ENCODE assay signal across 9 cellular contexts in genomic region chr12:52029686-52030085, GRCh38. TPM values are rescaled to one million over a fixed set of nuclear protein-coding genes. Genes with fewer than 3 reads are reported as not detected.
DNase-seq lines count a peak whose midpoint lies in the region; ATAC-seq, FAIRE-seq and TF ChIP-seq lines count a peak whose summit lies in the region.
"Had no signal": no experiment of that assay in that cellular context is flagged by ENCODE, and none has a peak within 500 bp of the region (broad histone marks: within the 10 kb centered on the region; RNA-seq: fewer than 3 reads in every experiment).

No MANE protein-coding gene starts in this region.

- no peaks in the 10 kb centered on the region for H3K79me1 ChIP-seq in H1 (ENCODE audit: low read depth, low read length)

- no peak overlapping the region for H3K27ac Mint-ChIP-seq in HFFc6
- H3K27ac Mint-ChIP-seq in stimulated activated effector memory CD8-positive, alpha-beta T cell treated with anti-CD3 and anti-CD28 coated beads, Interleukin-12 subunit alpha, Interleukin-12 subunit beta, amount 100 ng/mL, for 72 hours, result no peak overlapping the region

- peak overlapping the region in 1 of 4 experiments; percentile 13; a peak in 1 of 7 replicates for H3K9ac ChIP-seq in H1 (replicated peaks in 1 of 4; ENCODE audit: extremely low read depth in 1 of 4, low read depth in 3 of 4, low read length in 3 of 4)

- H3K9me3 Mint-ChIP-seq in HFFc6, result no peaks in the 10 kb centered on the region
- H3K9me3 Mint-ChIP-seq in stimulated activated effector memory CD8-positive, alpha-beta T cell treated with anti-CD3 and anti-CD28 coated beads, Interleukin-12 subunit alpha, Interleukin-12 subunit beta, amount 100 ng/mL, for 72 hours, result no peaks in the 10 kb centered on the region

- no peak overlapping the region for H3K4me3 Mint-ChIP-seq in HFFc6
- no peak overlapping the region for H3K4me3 Mint-ChIP-seq in stimulated activated effector memory CD8-positive, alpha-beta T cell treated with anti-CD3 and anti-CD28 coated beads, Interleukin-12 subunit alpha, Interleukin-12 subunit beta, amount 100 ng/mL, for 72 hours

- peaks cover 4% of the 10 kb centered on the region for H3K27me3 Mint-ChIP-seq in HFFc6 (ENCODE audit: insufficient read depth)

- H2BK15ac ChIP-seq in H1 (ENCODE audit: low read length), result no peak overlapping the region; the same call in 1 of the 2 replicates

- H3K23me2 ChIP-seq in H1 (ENCODE audit: low read depth, low read length), result no peaks in the 10 kb centered on the region

- no peaks in the 10 kb centered on the region for H4K20me1 ChIP-seq in H1 (replicated peaks in 1 of 2; ENCODE audit: control insufficient read depth in 1 of 2, insufficient read depth in 2 of 2, low read length in 2 of 2)

- CTCF ChIA-PET in H1 (lab: Charles Lee; ENCODE audit: partially characterized antibody), result interaction anchor here (1.1 to 22.7 kb wide), 7 partner anchors 10 to 92 kb away, joined by 3 to 1249 read pairs (median 294); partner anchors contain the start of genes ATG101, NR4A1, SMIM41 and TAMALIN

- peak overlapping the region; percentile 5 to 49; a peak in 2 of 4 replicates for H3K4me2 ChIP-seq in H1 (ENCODE audit: insufficient read depth in 1 of 2, low read depth in 2 of 2, low read length in 2 of 2)

- H2BK12ac ChIP-seq in H1 (ENCODE audit: low read depth, low read length), result peak overlapping the region; percentile 35; the same call in 1 of the 2 replicates

- TF ChIP-seq CTCF in HFFc6 (IDR thresholded peaks at IDR 0.05), result no peak
- TF ChIP-seq CTCF in H1 (IDR thresholded peaks at IDR 0.05; ENCODE audit: control extremely low read depth in 1 of 3, insufficient read depth in 1 of 3, low read depth in 1 of 3, low read length in 3 of 3), result no peak
- no peak for TF ChIP-seq CTCF in retinal pigment epithelial cell (conservative IDR thresholded peaks at IDR 0.05; ENCODE audit: low read depth, low read length)

- no peak overlapping the region for H4K91ac ChIP-seq in H1 (replicated peaks; ENCODE audit: insufficient read length, low read length)

- 10% methylated on average over 4 of the region's 4 CpGs; no CpG with 5 or more reads in 1 of the 2 experiments for WGBS in H1 (ENCODE audit: extremely low coverage in 1 of 2, insufficient coverage in 1 of 2, insufficient read length in 1 of 2, insufficient replicate concordance in 2 of 2, low coverage in 1 of 2, low lambda C conversion rate in 2 of 2, missing lambda C conversion rate in 1 of 2), 2 experiments

- peaks cover 0 to 14% (median 8%) of the 10 kb centered on the region in 4 experiments; a peak in 4 of 7 replicates for H3K27me3 ChIP-seq in H1 (replicated peaks in 1 of 4; ENCODE audit: control insufficient read depth in 3 of 4, extremely low read depth in 1 of 4, insufficient read depth in 3 of 4, low read length in 3 of 4)

- peak; percentile 64 for DNase-seq in HFFc6
- DNase-seq in NCI-H510A treated with DMSO at 0.1 percent for 48 hours (lab: John Stamatoyannopoulos, UW), result peak; percentile 91
- DNase-seq in H1 (ENCODE audit: low read depth in 1 of 2, low spot score in 2 of 2), result peak in 1 of 2 experiments; percentile 71
- peak; percentile 63 for DNase-seq in retinal pigment epithelial cell (ENCODE audit: low read depth)
- DNase-seq in stimulated activated effector memory CD8-positive, alpha-beta T cell treated with anti-CD3 and anti-CD28 coated beads, Interleukin-12 subunit alpha, Interleukin-12 subunit beta, amount 100 ng/mL, for 72 hours (ENCODE audit: low spot score in 2 of 2), result no peak
- DNase-seq in SKM-1 (lab: John Stamatoyannopoulos, UW; ENCODE audit: unreplicated experiment), result no peak
- DNase-seq: small intestine had no signal

- H4K5ac ChIP-seq in H1 (ENCODE audit: insufficient read length, low read depth, low read length), result no peak overlapping the region

- H3K36me3 ChIP-seq in H1 (ENCODE audit: control insufficient read depth in 2 of 4, insufficient read depth in 4 of 4, low read length in 3 of 4), result no peaks in the 10 kb centered on the region

- POLR2A ChIA-PET in H1 (lab: Charles Lee; ENCODE audit: partially characterized antibody), result interaction anchor here (0.7 to 13.1 kb wide), 18 partner anchors 9 to 791 kb away, joined by 3 to 82 read pairs (median 4); partner anchors contain the start of genes ATG101, DAZAP2, NR4A1 and SMIM41

- H3K4me1 ChIP-seq in H1 (replicated peaks in 1 of 4; ENCODE audit: control insufficient read depth in 3 of 4, insufficient read depth in 4 of 4, low read length in 3 of 4), result peaks cover 6 to 17% (median 11%) of the 10 kb centered on the region in 4 experiments

- no peak overlapping the region for H3K4ac ChIP-seq in H1 (replicated peaks; ENCODE audit: insufficient read length, low read depth, low read length)

- no peak overlapping the region; the same call in 1 of the 2 replicates for H3K18ac ChIP-seq in H1 (ENCODE audit: extremely low read depth, low read length)

- H3K9me3 ChIP-seq in H1 (ENCODE audit: insufficient read depth in 2 of 2, low read depth in 1 of 2, low read length in 1 of 2), result no peaks in the 10 kb centered on the region

- no peak overlapping the region for H3K4me3 ChIP-seq in H1 (ENCODE audit: extremely low read depth in 1 of 4, insufficient read depth in 2 of 4, low read depth in 3 of 4, low read length in 4 of 4)
- H3K4me3 ChIP-seq in retinal pigment epithelial cell (ENCODE audit: low read length), result no peak overlapping the region

- no peak overlapping the region; the same call in 1 of the 2 replicates for H2AK5ac ChIP-seq in H1 (ENCODE audit: low read depth, low read length)

- no peaks in the 10 kb centered on the region for H3K36me3 Mint-ChIP-seq in HFFc6 (ENCODE audit: low read depth)
- peaks cover 21% of the 10 kb centered on the region for H3K36me3 Mint-ChIP-seq in stimulated activated effector memory CD8-positive, alpha-beta T cell treated with anti-CD3 and anti-CD28 coated beads, Interleukin-12 subunit alpha, Interleukin-12 subunit beta, amount 100 ng/mL, for 72 hours

- peak in 1 of 2 experiments; percentile 6; a peak in 1 of 3 replicates for TF ChIP-seq EP300 in H1 (IDR thresholded peaks at IDR 0.05; ENCODE audit: borderline replicate concordance in 1 of 2, low read depth in 2 of 2, low read length in 2 of 2)

- no peak overlapping the region; the same call in 1 of the 2 replicates for H3K27ac ChIP-seq in H1 (ENCODE audit: low read depth, low read length)

- H3K14ac ChIP-seq in H1 (ENCODE audit: insufficient read length), result no peak overlapping the region

- H3K56ac ChIP-seq in H1 (replicated peaks; ENCODE audit: insufficient read length, low read depth, low read length), result no peak overlapping the region

- H2BK5ac ChIP-seq in H1 (ENCODE audit: low read depth, low read length), result no peak overlapping the region; the same call in 1 of the 2 replicates

- FAIRE-seq in H1 (lab: Jason Lieb, UNC), result peak; percentile 72
- FAIRE-seq: small intestine had no signal

- H3K4me1 Mint-ChIP-seq in HFFc6 (ENCODE audit: low read depth), result peaks cover 33% of the 10 kb centered on the region
- H3K4me1 Mint-ChIP-seq in stimulated activated effector memory CD8-positive, alpha-beta T cell treated with anti-CD3 and anti-CD28 coated beads, Interleukin-12 subunit alpha, Interleukin-12 subunit beta, amount 100 ng/mL, for 72 hours, result peaks cover 40% of the 10 kb centered on the region

- no peak overlapping the region for H2AFZ ChIP-seq in H1 (ENCODE audit: low read length)

- no peak for TF ChIP-seq POLR2A in H1 (IDR thresholded peaks at IDR 0.05; ENCODE audit: control extremely low read depth in 1 of 2, low read depth in 2 of 2, low read length in 2 of 2)

- no peak overlapping the region for H4K8ac ChIP-seq in H1 (ENCODE audit: extremely low read depth, insufficient read depth, low read length)

- H3K23ac ChIP-seq in H1 (ENCODE audit: insufficient read length), result no peak overlapping the region

- H2BK20ac ChIP-seq in H1 (ENCODE audit: low read length), result 0 out of 2 replicates have a peak overlapping the region, but pooled peaks have one; percentile 18

- ATAC-seq in stimulated activated effector memory CD8-positive, alpha-beta T cell treated with anti-CD3 and anti-CD28 coated beads, Interleukin-12 subunit alpha, Interleukin-12 subunit beta, amount 100 ng/mL, for 72 hours, result no peak
- ATAC-seq in HG02763 (IDR thresholded peaks at IDR 0.05; ENCODE audit: unreplicated experiment) (no peak), HG02981 (IDR thresholded peaks at IDR 0.05; ENCODE audit: unreplicated experiment) (no peak)

- H3K79me2 ChIP-seq in H1 (ENCODE audit: control insufficient read depth in 1 of 2, insufficient read depth in 2 of 2, low read length in 2 of 2), result no peaks in the 10 kb centered on the region

- H2BK120ac ChIP-seq in H1 (replicated peaks; ENCODE audit: low read depth, low read length), result no peak overlapping the region

- TF ChIP-seq RAD21 in H1 (IDR thresholded peaks at IDR 0.05 in 1 of 2, conservative IDR thresholded peaks at IDR 0.05 in 1 of 2; ENCODE audit: low read depth in 2 of 2, low read length in 2 of 2), result no peak

RNA-seq across cellular contexts. Expression of gene NR4A1, which starts 21.6 kb away (rescaled TPM):
- total RNA-seq in HFFc6 (2021; fragmentation: NEBNext Ultra II Directional; extraction: Animal tissue kit (Norgen Biotek cat#: 25700)), result 10 to 100 TPM; 10.3 to 46.6 (median 43.6) TPM
- 18.7 and 19.3 TPM in 2 replicates for total RNA-seq in H1 (2021; fragmentation: NEBNext Ultra II Directional; extraction: Animal tissue kit (Norgen Biotek cat#: 25700))
- 23.3 and 36.0 TPM in 2 replicates for polyA plus RNA-seq in H1 (2011; rRNA removed)
- 17.3 TPM for polyA plus RNA-seq in H1 (2011; cell fraction: cytosol; rRNA removed)
- 42.1 TPM for polyA plus RNA-seq in H1 (2011; cell fraction: nucleus; rRNA removed)
- polyA plus RNA-seq in H1 (2012, experiment 1 of 2), result 13.7 to 17.2 TPM (median 14.8 TPM) in 4 replicates
- 12.5 TPM for polyA plus RNA-seq in H1 (2012, experiment 2 of 2)
- 19.7 TPM for polyA plus RNA-seq in H1 (2013, experiment 1 of 2)
- 19.0 TPM for polyA plus RNA-seq in H1 (2013, experiment 2 of 2)
- polyA minus RNA-seq in H1 (2011; rRNA and poly(A)+ RNA removed), result 5.1 and 8.0 TPM in 2 replicates
- 14.5 TPM for polyA minus RNA-seq in H1 (2011; cell fraction: cytosol; rRNA and poly(A)+ RNA removed)
- polyA minus RNA-seq in H1 (2011; cell fraction: nucleus; rRNA and poly(A)+ RNA removed), result 11.1 TPM

RNA-seq across cellular contexts. Expression of gene TAMALIN, which starts 22.9 kb away (rescaled TPM):
- under 1 TPM; 0.24 to 1.00 (median 0.69) TPM for total RNA-seq in HFFc6 (2021; fragmentation: NEBNext Ultra II Directional; extraction: Animal tissue kit (Norgen Biotek cat#: 25700))
- 4.1 and 4.9 TPM in 2 replicates for total RNA-seq in H1 (2021; fragmentation: NEBNext Ultra II Directional; extraction: Animal tissue kit (Norgen Biotek cat#: 25700))
- polyA plus RNA-seq in H1 (2011; rRNA removed), result 2.6 and 3.2 TPM in 2 replicates
- 3.5 TPM for polyA plus RNA-seq in H1 (2011; cell fraction: cytosol; rRNA removed)
- polyA plus RNA-seq in H1 (2011; cell fraction: nucleus; rRNA removed), result 4.6 TPM
- polyA plus RNA-seq in H1 (2012, experiment 1 of 2), result 3.1 to 5.3 TPM (median 5.1 TPM) in 4 replicates
- polyA plus RNA-seq in H1 (2012, experiment 2 of 2), result 7.8 TPM
- polyA plus RNA-seq in H1 (2013, experiment 1 of 2), result 2.1 TPM
- polyA plus RNA-seq in H1 (2013, experiment 2 of 2), result 2.2 TPM
- polyA minus RNA-seq in H1 (2011; rRNA and poly(A)+ RNA removed), result 2.1 and 5.8 TPM in 2 replicates
- polyA minus RNA-seq in H1 (2011; cell fraction: cytosol; rRNA and poly(A)+ RNA removed), result 4.4 TPM
- polyA minus RNA-seq in H1 (2011; cell fraction: nucleus; rRNA and poly(A)+ RNA removed), result 6.3 TPM

RNA-seq across cellular contexts. Expression of gene ATG101, which starts 40.1 kb away (rescaled TPM):
- 10 to 100 TPM; 62.1 to 73.6 (median 66.6) TPM for total RNA-seq in HFFc6 (2021; fragmentation: NEBNext Ultra II Directional; extraction: Animal tissue kit (Norgen Biotek cat#: 25700))
- 48.9 and 49.8 TPM in 2 replicates for total RNA-seq in H1 (2021; fragmentation: NEBNext Ultra II Directional; extraction: Animal tissue kit (Norgen Biotek cat#: 25700))
- polyA plus RNA-seq in H1 (2011; rRNA removed), result 55.9 and 64.9 TPM in 2 replicates
- 105 TPM for polyA plus RNA-seq in H1 (2011; cell fraction: cytosol; rRNA removed)
- 55.5 TPM for polyA plus RNA-seq in H1 (2011; cell fraction: nucleus; rRNA removed)
- 46.4 to 65.2 TPM (median 63.9 TPM) in 4 replicates for polyA plus RNA-seq in H1 (2012, experiment 1 of 2)
- 60.3 TPM for polyA plus RNA-seq in H1 (2012, experiment 2 of 2)
- polyA plus RNA-seq in H1 (2013, experiment 1 of 2), result 25.2 TPM
- polyA plus RNA-seq in H1 (2013, experiment 2 of 2), result 27.1 TPM
- 44.4 and 61.4 TPM in 2 replicates for polyA minus RNA-seq in H1 (2011; rRNA and poly(A)+ RNA removed)
- polyA minus RNA-seq in H1 (2011; cell fraction: cytosol; rRNA and poly(A)+ RNA removed), result 20.8 TPM
- polyA minus RNA-seq in H1 (2011; cell fraction: nucleus; rRNA and poly(A)+ RNA removed), result 15.7 TPM

RNA-seq across cellular contexts. Expression of gene SMIM41, which starts 49.8 kb away (rescaled TPM):
- not detected for total RNA-seq in HFFc6 (2021; fragmentation: NEBNext Ultra II Directional; extraction: Animal tissue kit (Norgen Biotek cat#: 25700))
- 0.28 and 0.31 TPM in 2 replicates for total RNA-seq in H1 (2021; fragmentation: NEBNext Ultra II Directional; extraction: Animal tissue kit (Norgen Biotek cat#: 25700))
- 0.91 and 0.98 TPM in 2 replicates for polyA plus RNA-seq in H1 (2011; rRNA removed)
- polyA plus RNA-seq in H1 (2011; cell fraction: cytosol; rRNA removed), result 0.66 TPM
- 0.74 TPM for polyA plus RNA-seq in H1 (2011; cell fraction: nucleus; rRNA removed)
- polyA plus RNA-seq in H1 (2012, experiment 1 of 2), result 0.20 to 0.56 TPM (median 0.46 TPM) in 3 of 4 replicates, not detected in the other
- polyA plus RNA-seq in H1 (2012, experiment 2 of 2), result 0.42 TPM
- polyA plus RNA-seq in H1 (2013, experiment 1 of 2), result 0.08 TPM
- polyA plus RNA-seq in H1 (2013, experiment 2 of 2), result 0.07 TPM
- 0.54 TPM in 1 of 2 replicates, not detected in the other for polyA minus RNA-seq in H1 (2011; rRNA and poly(A)+ RNA removed)
- not detected for polyA minus RNA-seq in H1 (2011; cell fraction: cytosol; rRNA and poly(A)+ RNA removed)
- polyA minus RNA-seq in H1 (2011; cell fraction: nucleus; rRNA and poly(A)+ RNA removed), result 0.70 TPM

Comparison
In these comparisons a context has a peak if more than half of its experiments do, and no peak if none do; other contexts are left out.
1. DNase-seq: peak in HFFc6 (single experiment), NCI-H510A treated with DMSO at 0.1 percent for 48 hours (single experiment) and retinal pigment epithelial cell (single experiment); none in stimulated activated effector memory CD8-positive, alpha-beta T cell treated with anti-CD3 and anti-CD28 coated beads, Interleukin-12 subunit alpha, Interleukin-12 subunit beta, amount 100 ng/mL, for 72 hours (0 of 2) and SKM-1 (single experiment).